ENCODE assay signal across 8 cellular contexts in genomic region chr3:43893721-43894120, GRCh38.
DNase-seq lines count a peak whose midpoint lies in the region; ATAC-seq, FAIRE-seq and TF ChIP-seq lines count a peak whose summit lies in the region.

No MANE protein-coding gene starts in this region.

- TF ChIP-seq POLR2A in GM12892 (IDR thresholded peaks at IDR 0.05; ENCODE audit: low read depth, low read length): no peak

- peaks cover 30% of the 10 kb centered on the region for H3K4me1 Mint-ChIP-seq in WTC11
- H3K4me1 Mint-ChIP-seq in stimulated activated naive B cell treated with anti-CD40 and anti-IgM and Interleukin-4, amounts not matched to agents 10 μg/mL and 1 μg/mL and 100 μg/mL, for 72 hours: peaks cover 23 to 25% of the 10 kb centered on the region in 2 donors

- peaks cover 25% of the 10 kb centered on the region for H3K27me3 Mint-ChIP-seq in WTC11 (ENCODE audit: low read depth)
- peaks cover 19 to 50% of the 10 kb centered on the region in 2 donors for H3K27me3 Mint-ChIP-seq in stimulated activated naive B cell treated with anti-CD40 and anti-IgM and Interleukin-4, amounts not matched to agents 10 μg/mL and 1 μg/mL and 100 μg/mL, for 72 hours

- DNase-seq in NCI-H510A treated with DMSO at 0.1 percent for 48 hours (lab: John Stamatoyannopoulos, UW): peak; percentile 31
- DNase-seq in NCI-H510A (lab: John Stamatoyannopoulos, UW): no peak
- no peak for DNase-seq in WTC11 (ENCODE audit: low spot score)
- peak; percentile 21 for DNase-seq in hepatic stellate cell (ENCODE audit: low spot score)
- DNase-seq in stimulated activated naive B cell treated with anti-CD40 and anti-IgM and Interleukin-4, amounts not matched to agents 10 μg/mL and 1 μg/mL and 100 μg/mL, for 72 hours: no peak
- no peak for DNase-seq in GM12892 (ENCODE audit: insufficient read length)
- no peak for DNase-seq in NCI-H2196 treated with DMSO at 0.1 percent for 48 hours (lab: John Stamatoyannopoulos, UW; ENCODE audit: unreplicated experiment)
- no peak for DNase-seq in NCI-H187 treated with DMSO at 0.1 percent for 48 hours (lab: John Stamatoyannopoulos, UW)

- no peak overlapping the region for H3K27ac Mint-ChIP-seq in WTC11
- no peak overlapping the region for H3K27ac Mint-ChIP-seq in stimulated activated naive B cell treated with anti-CD40 and anti-IgM and Interleukin-4, amounts not matched to agents 10 μg/mL and 1 μg/mL and 100 μg/mL, for 72 hours

- no peak for ATAC-seq in WTC11
- ATAC-seq in stimulated activated naive B cell treated with anti-CD40 and anti-IgM and Interleukin-4, amounts not matched to agents 10 μg/mL and 1 μg/mL and 100 μg/mL, for 72 hours (replicated peaks): peak in 1 of 2 donors; percentile 10

- POLR2A ChIA-PET in WTC11 (lab: Charles Lee): no interaction called here

- H3K36me3 Mint-ChIP-seq in WTC11: no peaks in the 10 kb centered on the region
- no peaks in the 10 kb centered on the region for H3K36me3 Mint-ChIP-seq in stimulated activated naive B cell treated with anti-CD40 and anti-IgM and Interleukin-4, amounts not matched to agents 10 μg/mL and 1 μg/mL and 100 μg/mL, for 72 hours

- CTCF ChIA-PET in WTC11 (lab: Charles Lee): interaction anchor here (1.0 to 1.4 kb wide), 2 partner anchors 38 to 102 kb away, joined by 5 read pairs; no protein-coding TSS in a partner anchor

- peak overlapping the region; percentile 66 for H3K4me3 Mint-ChIP-seq in WTC11
- H3K4me3 Mint-ChIP-seq in stimulated activated naive B cell treated with anti-CD40 and anti-IgM and Interleukin-4, amounts not matched to agents 10 μg/mL and 1 μg/mL and 100 μg/mL, for 72 hours: peak overlapping the region; percentile 61 to 85

- no peak for FAIRE-seq in GM12892 (lab: Jason Lieb, UNC)

- H3K9me3 Mint-ChIP-seq in WTC11: no peaks in the 10 kb centered on the region
- no peaks in the 10 kb centered on the region for H3K9me3 Mint-ChIP-seq in stimulated activated naive B cell treated with anti-CD40 and anti-IgM and Interleukin-4, amounts not matched to agents 10 μg/mL and 1 μg/mL and 100 μg/mL, for 72 hours

- no peak for TF ChIP-seq CTCF in WTC11 (IDR thresholded peaks at IDR 0.05)

TF ChIP-seq in WTC11, 78 proteins besides CTCF, POLR2A, EP300 and RAD21 (continues in another document):
- TF ChIP-seq ATF3 (CRISPR knock-in tag; conservative IDR thresholded peaks at IDR 0.05) (no peak), ZNF263 (CRISPR knock-in tag; IDR thresholded peaks at IDR 0.05; ENCODE audit: low read depth) (no peak), ZNF232 (CRISPR knock-in tag; IDR thresholded peaks at IDR 0.05) (no peak), ZNF121 (CRISPR knock-in tag; IDR thresholded peaks at IDR 0.05) (no peak), ZBTB43 (CRISPR knock-in tag; IDR thresholded peaks at IDR 0.05) (no peak), GRHL2 (CRISPR knock-in tag; IDR thresholded peaks at IDR 0.05; ENCODE audit: insufficient replicate concordance, severe bottlenecking) (no peak), RORB (CRISPR knock-in tag; IDR thresholded peaks at IDR 0.05) (no peak), RELA (CRISPR knock-in tag; IDR thresholded peaks at IDR 0.05; ENCODE audit: borderline replicate concordance) (no peak), SMAD4 (CRISPR knock-in tag; IDR thresholded peaks at IDR 0.05) (no peak), ZNF671 (CRISPR knock-in tag; IDR thresholded peaks at IDR 0.05) (no peak), ZNF138 (CRISPR knock-in tag; conservative IDR thresholded peaks at IDR 0.05) (no peak), STAT6 (CRISPR knock-in tag; conservative IDR thresholded peaks at IDR 0.05; ENCODE audit: low read depth) (no peak), TEAD4 (CRISPR knock-in tag; IDR thresholded peaks at IDR 0.05) (no peak), USF2 (CRISPR knock-in tag; IDR thresholded peaks at IDR 0.05) (no peak), ZNF281 (CRISPR knock-in tag; IDR thresholded peaks at IDR 0.05) (no peak), ERG (CRISPR knock-in tag; IDR thresholded peaks at IDR 0.05) (no peak)

Comparison
In these comparisons a context has a peak if more than half of its experiments do, and no peak if none do; other contexts are left out.
1. DNase-seq: peak in NCI-H510A treated with DMSO at 0.1 percent for 48 hours (single experiment) and hepatic stellate cell (single experiment); none in NCI-H510A (single experiment), WTC11 (single experiment), stimulated activated naive B cell treated with anti-CD40 and anti-IgM and Interleukin-4, amounts not matched to agents 10 μg/mL and 1 μg/mL and 100 μg/mL, for 72 hours (single experiment), GM12892 (single experiment), NCI-H2196 treated with DMSO at 0.1 percent for 48 hours (single experiment) and NCI-H187 treated with DMSO at 0.1 percent for 48 hours (single experiment).